1 cellular context compared by ENCODE assay signal in the genomic region with DNA sequence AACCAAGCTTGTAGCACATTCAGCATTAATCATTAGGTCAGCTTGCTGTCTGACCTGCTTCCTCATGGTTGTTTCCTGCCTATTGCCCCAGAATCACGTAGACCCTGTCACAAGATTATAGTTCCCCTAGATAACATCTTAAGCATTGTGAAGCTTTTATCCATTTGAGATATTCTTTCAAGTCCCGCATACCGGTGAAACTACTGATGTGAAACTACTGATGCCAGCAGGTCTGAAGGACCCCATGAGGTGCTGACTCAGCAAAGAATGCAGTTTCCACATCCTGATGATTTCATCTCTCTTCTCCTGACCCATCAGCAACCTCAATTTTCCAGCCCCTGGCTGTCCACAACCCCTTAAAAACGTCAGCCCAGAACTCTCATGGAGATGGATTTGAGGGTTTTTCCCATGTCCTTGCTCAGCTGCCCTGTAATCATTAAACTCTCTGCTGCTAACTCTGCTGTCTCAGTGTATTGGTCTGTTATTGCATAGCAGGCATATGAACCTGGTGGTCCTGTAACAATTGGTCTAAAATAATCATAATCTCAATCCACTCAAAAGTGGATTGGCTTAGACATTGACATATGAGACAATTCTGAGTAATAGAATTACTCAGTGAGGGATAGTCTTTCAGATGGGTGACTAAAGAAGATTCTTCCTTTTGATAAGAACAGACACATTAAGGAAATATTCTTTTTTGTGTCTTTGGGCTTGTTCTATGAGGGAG.
TF ChIP-seq lines count a peak whose summit lies in the region.

No MANE protein-coding gene starts in this region.

TF ChIP-seq in K562, 482 proteins besides CTCF, POLR2A, EP300 and RAD21 (continued from another document):
- TF ChIP-seq, protein P1, sequence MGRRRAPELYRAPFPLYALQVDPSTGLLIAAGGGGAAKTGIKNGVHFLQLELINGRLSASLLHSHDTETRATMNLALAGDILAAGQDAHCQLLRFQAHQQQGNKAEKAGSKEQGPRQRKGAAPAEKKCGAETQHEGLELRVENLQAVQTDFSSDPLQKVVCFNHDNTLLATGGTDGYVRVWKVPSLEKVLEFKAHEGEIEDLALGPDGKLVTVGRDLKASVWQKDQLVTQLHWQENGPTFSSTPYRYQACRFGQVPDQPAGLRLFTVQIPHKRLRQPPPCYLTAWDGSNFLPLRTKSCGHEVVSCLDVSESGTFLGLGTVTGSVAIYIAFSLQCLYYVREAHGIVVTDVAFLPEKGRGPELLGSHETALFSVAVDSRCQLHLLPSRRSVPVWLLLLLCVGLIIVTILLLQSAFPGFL (CRISPR knock-in tag; IDR thresholded peaks at IDR 0.05) = no peak
- TF ChIP-seq TEAD4 (IDR thresholded peaks at IDR 0.05; ENCODE audit: low read length) = 0 out of 2 replicates have a peak, but pooled peaks have one; percentile 11
- no peak for TF ChIP-seq TEAD4 (CRISPR knock-in tag; IDR thresholded peaks at IDR 0.05; ENCODE audit: borderline replicate concordance)
- TF ChIP-seq NBN (IDR thresholded peaks at IDR 0.05; ENCODE audit: low read depth) = 0 out of 2 replicates have a peak, but pooled peaks have one; percentile 15
- 0 out of 2 replicates have a peak, but pooled peaks have one; percentile 18 for TF ChIP-seq SMARCE1 (IDR thresholded peaks at IDR 0.05)
- peak; percentile 34; the same call in 1 of the 2 replicates for TF ChIP-seq LEF1 (IDR thresholded peaks at IDR 0.05)
- 0 out of 2 replicates have a peak, but pooled peaks have one; percentile 19 for TF ChIP-seq GATA2 (CRISPR knock-in tag; IDR thresholded peaks at IDR 0.05)
- no peak for TF ChIP-seq KLF6 (CRISPR knock-in tag; IDR thresholded peaks at IDR 0.05; ENCODE audit: borderline replicate concordance)
- peak; percentile 41; the same call in 1 of the 2 replicates for TF ChIP-seq ATF7 (IDR thresholded peaks at IDR 0.05)
- TF ChIP-seq ADNP (tag; IDR thresholded peaks at IDR 0.05) = no peak
- TF ChIP-seq NR2C2 (CRISPR knock-in tag; IDR thresholded peaks at IDR 0.05) = no peak
- TF ChIP-seq NR2C2 (tag; IDR thresholded peaks at IDR 0.05) = 0 out of 2 replicates have a peak, but pooled peaks have one; percentile 19
- TF ChIP-seq ZNF3 (CRISPR knock-in tag; IDR thresholded peaks at IDR 0.05) = no peak
- TF ChIP-seq CBX8 (IDR thresholded peaks at IDR 0.05; ENCODE audit: borderline replicate concordance, extremely low read depth, low read depth, low read length, poor library complexity, severe bottlenecking) = no peak
- no peak for TF ChIP-seq BRD9 (IDR thresholded peaks at IDR 0.05; ENCODE audit: low read depth, partially characterized antibody)
- no peak for TF ChIP-seq POU5F1 (IDR thresholded peaks at IDR 0.05; ENCODE audit: borderline replicate concordance, low read depth, low read length, partially characterized antibody)
- peak in 1 of 2 experiments; percentile 91; a peak in 2 of 3 replicates for TF ChIP-seq CBX3 (IDR thresholded peaks at IDR 0.05; ENCODE audit: borderline replicate concordance in 1 of 2, low read length in 2 of 2)
- no peak for TF ChIP-seq NR2F6 (CRISPR knock-in tag; IDR thresholded peaks at IDR 0.05)
- TF ChIP-seq, protein P2, sequence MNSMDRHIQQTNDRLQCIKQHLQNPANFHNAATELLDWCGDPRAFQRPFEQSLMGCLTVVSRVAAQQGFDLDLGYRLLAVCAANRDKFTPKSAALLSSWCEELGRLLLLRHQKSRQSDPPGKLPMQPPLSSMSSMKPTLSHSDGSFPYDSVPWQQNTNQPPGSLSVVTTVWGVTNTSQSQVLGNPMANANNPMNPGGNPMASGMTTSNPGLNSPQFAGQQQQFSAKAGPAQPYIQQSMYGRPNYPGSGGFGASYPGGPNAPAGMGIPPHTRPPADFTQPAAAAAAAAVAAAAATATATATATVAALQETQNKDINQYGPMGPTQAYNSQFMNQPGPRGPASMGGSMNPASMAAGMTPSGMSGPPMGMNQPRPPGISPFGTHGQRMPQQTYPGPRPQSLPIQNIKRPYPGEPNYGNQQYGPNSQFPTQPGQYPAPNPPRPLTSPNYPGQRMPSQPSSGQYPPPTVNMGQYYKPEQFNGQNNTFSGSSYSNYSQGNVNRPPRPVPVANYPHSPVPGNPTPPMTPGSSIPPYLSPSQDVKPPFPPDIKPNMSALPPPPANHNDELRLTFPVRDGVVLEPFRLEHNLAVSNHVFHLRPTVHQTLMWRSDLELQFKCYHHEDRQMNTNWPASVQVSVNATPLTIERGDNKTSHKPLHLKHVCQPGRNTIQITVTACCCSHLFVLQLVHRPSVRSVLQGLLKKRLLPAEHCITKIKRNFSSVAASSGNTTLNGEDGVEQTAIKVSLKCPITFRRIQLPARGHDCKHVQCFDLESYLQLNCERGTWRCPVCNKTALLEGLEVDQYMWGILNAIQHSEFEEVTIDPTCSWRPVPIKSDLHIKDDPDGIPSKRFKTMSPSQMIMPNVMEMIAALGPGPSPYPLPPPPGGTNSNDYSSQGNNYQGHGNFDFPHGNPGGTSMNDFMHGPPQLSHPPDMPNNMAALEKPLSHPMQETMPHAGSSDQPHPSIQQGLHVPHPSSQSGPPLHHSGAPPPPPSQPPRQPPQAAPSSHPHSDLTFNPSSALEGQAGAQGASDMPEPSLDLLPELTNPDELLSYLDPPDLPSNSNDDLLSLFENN (IDR thresholded peaks at IDR 0.05; ENCODE audit: low read depth in 2 of 2, low read length in 2 of 2) = no peak
